8 cellular contexts compared by ENCODE assay signal in the genomic region with DNA sequence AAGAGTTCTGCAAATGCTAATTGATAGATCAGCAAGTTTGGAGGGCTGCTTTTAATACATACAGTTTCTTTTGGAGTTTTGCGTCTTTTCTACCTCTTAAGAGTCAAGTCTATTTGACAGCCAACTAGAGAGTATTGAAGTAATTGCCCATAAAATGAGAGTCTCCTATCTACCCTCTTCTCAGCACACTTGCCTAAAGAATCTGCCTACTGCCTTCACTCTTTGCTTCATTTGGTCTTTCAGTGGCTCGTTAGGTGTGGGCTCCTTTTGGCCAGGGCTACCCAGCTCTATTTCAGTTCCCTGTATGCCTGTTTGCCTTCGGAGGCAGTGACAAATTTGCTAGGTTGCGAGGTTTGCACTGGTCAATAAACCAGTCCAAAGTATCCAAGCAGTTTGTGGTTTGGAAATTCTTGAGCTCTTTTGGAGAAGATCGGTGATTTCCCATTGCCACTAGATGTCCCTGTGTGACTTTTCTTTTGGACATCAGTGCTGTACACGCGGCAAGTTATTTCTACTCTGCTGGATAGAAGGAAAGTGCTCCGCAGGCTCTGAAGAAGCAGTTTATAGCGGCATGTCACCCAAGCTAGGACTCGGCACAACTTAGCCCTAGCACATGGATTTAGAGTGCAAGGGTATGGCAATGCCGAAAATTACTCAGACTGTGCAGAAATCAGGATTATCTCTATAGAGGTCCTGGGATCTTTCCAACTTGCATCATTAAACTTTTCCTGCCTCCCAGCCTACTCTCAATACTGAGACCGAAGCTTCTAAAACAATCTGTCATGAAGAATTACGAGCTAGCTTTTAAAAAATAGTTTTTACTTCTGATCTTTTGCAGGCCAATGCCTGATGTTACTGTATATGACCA. TPM values are rescaled to one million over a fixed set of nuclear protein-coding genes. Genes with fewer than 3 reads are reported as not detected.
DNase-seq lines count a peak whose midpoint lies in the region; ATAC-seq and TF ChIP-seq lines count a peak whose summit lies in the region.

No MANE protein-coding gene starts in this region.

- intact Hi-C loops in esophagus muscularis mucosa (cut with DNase I), result loop anchor here (5.0 to 10.0 kb wide), 2 partner anchors 239 to 301 kb away; no protein-coding TSS in a partner anchor

- no peak overlapping the region for H2BK12ac ChIP-seq in neuronal stem cell (ENCODE audit: low read length)

- H3K36me3 ChIP-seq in OCI-LY1 (ENCODE audit: insufficient read depth, low read length), result no peaks in the 10 kb centered on the region
- H3K36me3 ChIP-seq in esophagus muscularis mucosa, result no peaks in the 10 kb centered on the region
- no peaks in the 10 kb centered on the region for H3K36me3 ChIP-seq in neuronal stem cell (replicated peaks in 1 of 2; ENCODE audit: control insufficient read depth in 2 of 2, insufficient read depth in 2 of 2, low read length in 2 of 2)

- H3K4me3 Mint-ChIP-seq in HFFc6, result no peak overlapping the region; the same call in 1 of the 2 replicates

- no peak for ATAC-seq in HG02610 (IDR thresholded peaks at IDR 0.05; ENCODE audit: unreplicated experiment)

- H3K14ac ChIP-seq in neuronal stem cell (ENCODE audit: low read length), result no peak overlapping the region

- H3K79me1 ChIP-seq in neuronal stem cell (ENCODE audit: low read depth, low read length), result no peaks in the 10 kb centered on the region

- no peak overlapping the region for H3K4me2 ChIP-seq in OCI-LY1 (ENCODE audit: low read length)
- no peak overlapping the region for H3K4me2 ChIP-seq in neuronal stem cell (ENCODE audit: insufficient read depth, low read length, poor library complexity, severe bottlenecking)

- no peaks in the 10 kb centered on the region for H3K27me3 Mint-ChIP-seq in HFFc6 (ENCODE audit: insufficient read depth)

- H3K9me3 Mint-ChIP-seq in HFFc6, result no peaks in the 10 kb centered on the region

- H3K4ac ChIP-seq in neuronal stem cell (ENCODE audit: low read length), result no peak overlapping the region

- H3K4me3 ChIP-seq in OCI-LY1 (ENCODE audit: low read depth, low read length, poor library complexity, severe bottlenecking) (no peak overlapping the region), esophagus muscularis mucosa (peak overlapping the region; percentile 13 to 40 (median 24)), neuronal stem cell (ENCODE audit: low read length in 2 of 2) (no peak overlapping the region)

- H3K27ac Mint-ChIP-seq in HFFc6, result no peak overlapping the region

- 24% methylated on average over 13 of the region's 13 CpGs for WGBS in esophagus muscularis mucosa
- no CpG with 5 or more reads among the region's 13 CpGs for WGBS in neuronal stem cell (ENCODE audit: extremely low coverage in 2 of 2, insufficient read length in 2 of 2, insufficient replicate concordance in 1 of 2), 2 donors

- H2BK15ac ChIP-seq in neuronal stem cell (ENCODE audit: low read length), result no peak overlapping the region

- no peaks in the 10 kb centered on the region for H3K4me1 ChIP-seq in OCI-LY1 (ENCODE audit: insufficient read depth, low read length, severe bottlenecking)
- H3K4me1 ChIP-seq in esophagus muscularis mucosa, result peaks cover 0 to 12% (median 3%) of the 10 kb centered on the region in 4 donors
- peaks cover 0 to 1% of the 10 kb centered on the region in 2 donors for H3K4me1 ChIP-seq in neuronal stem cell (ENCODE audit: control insufficient read depth in 2 of 2, insufficient read depth in 1 of 2, low read depth in 1 of 2, low read length in 2 of 2)

- no peak overlapping the region for H2AK5ac ChIP-seq in neuronal stem cell (ENCODE audit: low read depth, low read length)

- no peak overlapping the region for H4K91ac ChIP-seq in neuronal stem cell (ENCODE audit: low read depth, low read length, poor library complexity)

- H3K18ac ChIP-seq in neuronal stem cell (ENCODE audit: low read length), result no peak overlapping the region

- H3K9me3 ChIP-seq in OCI-LY1 (ENCODE audit: low read length) (no peaks in the 10 kb centered on the region), esophagus muscularis mucosa (no peaks in the 10 kb centered on the region), neuronal stem cell (replicated peaks in 1 of 2; ENCODE audit: control insufficient read depth in 2 of 2, insufficient read depth in 1 of 2, low read depth in 1 of 2, low read length in 2 of 2) (no peaks in the 10 kb centered on the region)

- H3K79me2 ChIP-seq in OCI-LY1 (ENCODE audit: insufficient read depth, low read length), result no peaks in the 10 kb centered on the region

- no peak overlapping the region for H2BK120ac ChIP-seq in neuronal stem cell (ENCODE audit: low read depth, low read length)

- no peak overlapping the region for H2AFZ ChIP-seq in OCI-LY1 (ENCODE audit: low read length)
- peak overlapping the region; percentile 1 for H2AFZ ChIP-seq in neuronal stem cell (ENCODE audit: low read length)

- TF ChIP-seq EP300 in esophagus muscularis mucosa (IDR thresholded peaks at IDR 0.05), result no peak

- DNase-seq in AG08396 (ENCODE audit: low spot score), result peak; percentile 43
- peak; percentile 63 for DNase-seq in HFFc6
- no peak for DNase-seq in esophagus muscularis mucosa (ENCODE audit: extremely low spot score)
- peak; percentile 46 for DNase-seq in neuronal stem cell (ENCODE audit: low spot score)
- DNase-seq in T-helper 9 cell, result no peak
- no peak for DNase-seq in activated CD8-positive, alpha-beta memory T cell treated with anti-CD3 and anti-CD28 coated beads for 24 hours

- H3K9me2 ChIP-seq in OCI-LY1 (ENCODE audit: low read depth, low read length), result no peaks in the 10 kb centered on the region

- H4K8ac ChIP-seq in neuronal stem cell (ENCODE audit: low read depth, low read length), result no peak overlapping the region

- 0 out of 2 replicates have a peak, but pooled peaks cover under 1% of the 10 kb centered on the region for H3K36me3 Mint-ChIP-seq in HFFc6 (ENCODE audit: low read depth)

- H3K27me3 ChIP-seq in OCI-LY1 (ENCODE audit: insufficient read depth, low read length) (no peaks in the 10 kb centered on the region), esophagus muscularis mucosa (no peaks in the 10 kb centered on the region), neuronal stem cell (ENCODE audit: control insufficient read depth in 3 of 3, insufficient read depth in 3 of 3, low read depth in 1 of 3, low read length in 3 of 3) (no peaks in the 10 kb centered on the region)

- H4K20me1 ChIP-seq in OCI-LY1 (ENCODE audit: insufficient read depth, low read length), result no peaks in the 10 kb centered on the region

- H2BK5ac ChIP-seq in neuronal stem cell (ENCODE audit: low read length), result no peak overlapping the region

- H3K9ac ChIP-seq in OCI-LY1 (ENCODE audit: low read length), result no peak overlapping the region
- no peak overlapping the region for H3K9ac ChIP-seq in neuronal stem cell (ENCODE audit: low read depth, low read length, poor library complexity)

- no peak overlapping the region for H3K23ac ChIP-seq in neuronal stem cell (ENCODE audit: low read depth, low read length, poor library complexity)

- TF ChIP-seq CTCF in HFFc6 (IDR thresholded peaks at IDR 0.05) (peak; percentile 77), OCI-LY1 (IDR thresholded peaks at IDR 0.05; ENCODE audit: low read length) (peak; percentile 28; the same call in 1 of the 2 replicates), esophagus muscularis mucosa (IDR thresholded peaks at IDR 0.05) (peak; percentile 45 to 61 (median 53))

- no peaks in the 10 kb centered on the region for H3F3A ChIP-seq in OCI-LY1 (ENCODE audit: insufficient read depth, low read length)

- H3K4me1 Mint-ChIP-seq in HFFc6 (ENCODE audit: low read depth), result peaks cover 26% of the 10 kb centered on the region

- TF ChIP-seq POLR2A in esophagus muscularis mucosa (IDR thresholded peaks at IDR 0.05; ENCODE audit: low read depth), result no peak

- no peak overlapping the region for H3K27ac ChIP-seq in OCI-LY1 (ENCODE audit: low read depth, low read length, poor library complexity, severe bottlenecking)
- no peak overlapping the region for H3K27ac ChIP-seq in esophagus muscularis mucosa (replicated peaks in 1 of 4)
- no peak overlapping the region for H3K27ac ChIP-seq in neuronal stem cell (replicated peaks; ENCODE audit: low read length)

RNA-seq across cellular contexts. Expression of gene MGST1, which starts 38.6 kb away (rescaled TPM):
- total RNA-seq in HFFc6 (2021; fragmentation: NEBNext Ultra II Directional; extraction: Animal tissue kit (Norgen Biotek cat#: 25700)), result 100 to 1,000 TPM; 293 to 411 (median 371) TPM
- 10 to 100 TPM; 39.8 to 65.9 (median 44.6) TPM for total RNA-seq in esophagus muscularis mucosa
- polyA plus RNA-seq in neuronal stem cell (2013, experiment 1 of 2), result 857 TPM
- 842 TPM for polyA plus RNA-seq in neuronal stem cell (2013, experiment 2 of 2)

Comparison
In these comparisons a context has a peak if more than half of its experiments do, and no peak if none do; other contexts are left out.
1. DNase-seq: peak in AG08396 (single experiment), HFFc6 (single experiment) and neuronal stem cell (single experiment); none in esophagus muscularis mucosa (single experiment), T-helper 9 cell (single experiment) and activated CD8-positive, alpha-beta memory T cell treated with anti-CD3 and anti-CD28 coated beads for 24 hours (single experiment).
2. H3K4me3 ChIP-seq: peak in esophagus muscularis mucosa (4 of 4); none in OCI-LY1 (single experiment) and neuronal stem cell (0 of 2).
3. RNA of gene MGST1, which starts 38.6 kb away (total RNA-seq): 293 to 411 TPM in HFFc6; 39.8 to 65.9 TPM in esophagus muscularis mucosa; every median in the first group is over 4 times any median in the second.
4. Peak in every context shown above with its lines, with median percentiles within 50 percentile points of each other: CTCF ChIP-seq.